Comparison of ENCODE assay signal across 9 cellular contexts in genomic region chr11:110711448-110711775, GRCh38. TPM values are rescaled to one million over a fixed set of nuclear protein-coding genes. Genes with fewer than 3 reads are reported as not detected.
DNase-seq lines count a peak whose midpoint lies in the region; ATAC-seq and TF ChIP-seq lines count a peak whose summit lies in the region.
"Had no signal": no experiment of that assay in that cellular context is flagged by ENCODE, and none has a peak within 500 bp of the region (broad histone marks: within the 10 kb centered on the region; RNA-seq: fewer than 3 reads in every experiment).

No MANE protein-coding gene starts in this region.

- intact Hi-C loops in activated B cell treated with CpG ODN at 0.5 μM for 24 hours (cut with micrococcal nuclease), result loop anchor here (5.0 to 10.0 kb wide), 5 partner anchors 259 to 733 kb away; no protein-coding TSS in a partner anchor

- TF ChIP-seq CTCF in GM20000 (IDR thresholded peaks at IDR 0.05; ENCODE audit: extremely low read depth, missing control alignments) (no peak), activated B cell treated with CpG ODN at 0.5 μM for 24 hours (IDR thresholded peaks at IDR 0.05) (no peak), smooth muscle cell (IDR thresholded peaks at IDR 0.05; ENCODE audit: borderline replicate concordance, insufficient read depth, poor library complexity, severe bottlenecking) (no peak)

- H2AFZ ChIP-seq in smooth muscle cell (ENCODE audit: low read depth), result peak overlapping the region; percentile 82

- H3K4me1 Mint-ChIP-seq in activated B cell treated with CpG ODN at 0.5 μM for 24 hours, result peaks cover 21% of the 10 kb centered on the region

- CTCF ChIA-PET in activated B cell treated with CpG ODN at 0.5 μM for 24 hours (lab: Charles Lee), result no interaction called here

- WGBS in smooth muscle cell (ENCODE audit: low lambda C conversion rate), result 6% methylated on average over 22 of the region's 24 CpGs

- no peaks in the 10 kb centered on the region for H3K9me3 Mint-ChIP-seq in activated B cell treated with CpG ODN at 0.5 μM for 24 hours

- H3K36me3 Mint-ChIP-seq in activated B cell treated with CpG ODN at 0.5 μM for 24 hours (ENCODE audit: low read depth), result no peaks in the 10 kb centered on the region

- no peak overlapping the region for H3K27ac ChIP-seq in smooth muscle cell (ENCODE audit: low read depth)

- H3K9me3 ChIP-seq in smooth muscle cell (replicated peaks; ENCODE audit: low read depth), result no peaks in the 10 kb centered on the region

- no peaks in the 10 kb centered on the region for H3K36me3 ChIP-seq in smooth muscle cell (ENCODE audit: low read depth)

- DNase-seq in GM20000 (ENCODE audit: low spot score) (peak; percentile 17), activated B cell treated with CpG ODN at 0.5 μM for 24 hours (no peak), smooth muscle cell (lab: John Stamatoyannopoulos, UW; ENCODE audit: unreplicated experiment) (no peak), activated gamma-delta T cell treated with Interleukin-2 at 50 U/mL for 16 hours (no peak)
- DNase-seq in activated CD4-positive, CD25-positive, alpha-beta regulatory T cell (lab: John Stamatoyannopoulos, UW), result no peak
- DNase-seq: effector CD8-positive, alpha-beta T cell had no signal

- H3K27ac Mint-ChIP-seq in activated B cell treated with CpG ODN at 0.5 μM for 24 hours, result no peak overlapping the region

- H3K4me2 ChIP-seq in smooth muscle cell, result peak overlapping the region; percentile 86

- H3F3A ChIP-seq in smooth muscle cell (ENCODE audit: low read depth), result no peaks in the 10 kb centered on the region

- H3K79me2 ChIP-seq in smooth muscle cell (ENCODE audit: low read depth), result no peaks in the 10 kb centered on the region

- H3K9ac ChIP-seq in smooth muscle cell (ENCODE audit: low read depth), result no peak overlapping the region

- H4K20me1 ChIP-seq in smooth muscle cell (ENCODE audit: low read depth), result no peaks in the 10 kb centered on the region

- H3K4me3 Mint-ChIP-seq in activated B cell treated with CpG ODN at 0.5 μM for 24 hours, result peak overlapping the region; percentile 84

- H3K27me3 Mint-ChIP-seq in activated B cell treated with CpG ODN at 0.5 μM for 24 hours, result peaks cover 42% of the 10 kb centered on the region

- H3K27me3 ChIP-seq in smooth muscle cell (ENCODE audit: low read depth), result peaks cover 53% of the 10 kb centered on the region

- POLR2A ChIA-PET in activated B cell treated with CpG ODN at 0.5 μM for 24 hours (lab: Charles Lee), result no interaction called here

- H3K4me3 ChIP-seq in iPS-11a (ENCODE audit: low read depth, low read length) (peak overlapping the region; percentile 34), smooth muscle cell (peak overlapping the region; percentile 61)

- ATAC-seq in activated B cell treated with CpG ODN at 0.5 μM for 24 hours (ENCODE audit: low read depth) (no peak), GM21390 (IDR thresholded peaks at IDR 0.05; ENCODE audit: unreplicated experiment) (no peak), HG02884 (IDR thresholded peaks at IDR 0.05; ENCODE audit: unreplicated experiment) (no peak)

- peaks cover 9% of the 10 kb centered on the region for H3K4me1 ChIP-seq in smooth muscle cell (ENCODE audit: low read depth)

RNA-seq across cellular contexts. Expression of gene ARHGAP20, which starts 0.8 kb away (rescaled TPM):
- total RNA-seq in activated B cell treated with CpG ODN at 0.5 μM for 24 hours, result 0.11 and 0.17 TPM in 2 replicates
- total RNA-seq in smooth muscle cell, result 1.1 and 1.6 TPM in 2 replicates
- 0.33 and 1.1 TPM in 2 replicates for polyA plus RNA-seq in smooth muscle cell
